Comparison of ENCODE assay signal across 24 cellular contexts in the genomic region with DNA sequence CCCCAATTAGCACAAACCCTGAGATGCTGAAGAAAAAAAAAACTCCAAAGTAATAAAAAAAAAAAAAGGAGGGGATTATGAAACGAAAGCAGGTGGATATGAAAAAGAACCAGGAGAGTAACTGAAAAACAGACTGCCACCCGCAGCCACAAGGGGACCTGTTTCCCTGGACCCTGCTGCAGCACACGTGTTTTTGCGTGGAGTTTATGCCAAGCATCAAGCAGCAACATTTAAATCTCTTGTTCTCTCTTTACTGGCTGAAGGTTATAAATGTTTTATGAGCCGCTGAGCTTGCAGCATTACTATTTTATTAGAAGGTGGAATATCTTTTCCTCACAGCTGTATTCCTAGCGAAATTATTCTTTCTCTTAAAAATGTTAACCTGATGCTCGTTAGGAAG.
A peak's percentile ranks its signal among the peaks of the same experiment; 100 is the strongest.
DNase-seq lines count a peak whose midpoint lies in the region; ATAC-seq and TF ChIP-seq lines count a peak whose summit lies in the region.
"Had no signal": no experiment of that assay in that cellular context is flagged by ENCODE, and none has a peak within 500 bp of the region (broad histone marks: within the 10 kb centered on the region; RNA-seq: fewer than 3 reads in every experiment).

No MANE protein-coding gene starts in this region.

- no peaks in the 10 kb centered on the region for H3K27me3 ChIP-seq in WERI-Rb-1 (ENCODE audit: insufficient read depth, low read depth, severe bottlenecking)
- H3K27me3 ChIP-seq: thyroid gland had no signal

- CTCF ChIA-PET in activated CD4-positive, alpha-beta memory T cell treated with anti-CD3 and anti-CD28 coated beads for 36 hours (lab: Charles Lee), result interaction anchor here (0.9 kb wide), 1 partner anchor 38 kb away, joined by 3 read pairs; no protein-coding TSS in a partner anchor

- no peaks in the 10 kb centered on the region for H3K36me3 ChIP-seq in WERI-Rb-1
- H3K36me3 ChIP-seq: thyroid gland had no signal

- H3K9me3 ChIP-seq in WERI-Rb-1 (ENCODE audit: severe bottlenecking), result no peaks in the 10 kb centered on the region
- H3K9me3 ChIP-seq: thyroid gland had no signal

- DNase-seq in NCI-H2171 treated with DMSO at 0.1 percent for 48 hours (lab: John Stamatoyannopoulos, UW) (peak; percentile 32), NCI-H2171 (lab: John Stamatoyannopoulos, UW) (no peak), LNCaP clone FGC (ENCODE audit: low read depth) (peak; percentile 46), WERI-Rb-1 (no peak), SKM-1 treated with dmso at 0.1 percent for 144 hours (lab: John Stamatoyannopoulos, UW; ENCODE audit: unreplicated experiment) (no peak)
- DNase-seq in activated CD4-positive, alpha-beta memory T cell treated with anti-CD3 and anti-CD28 coated beads for 36 hours, result no peak
- DNase-seq: activated CD4-positive, alpha-beta T cell treated with anti-CD3 and anti-CD28 coated beads, Interleukin-2, amount 10 ng/mL, durations not matched to agents 24 days and 14 days; activated CD8-positive, alpha-beta memory T cell treated with anti-CD3 and anti-CD28 coated beads, Interleukin-2, amount 10 ng/mL, durations not matched to agents 7 days and 5 days; anterior cingulate cortex; C1 segment of cervical spinal cord; H7; Kasumi-1; left colon; naive B cell; NCI-H1417; NCI-H69; stimulated activated CD4-positive, alpha-beta T cell treated with anti-CD3 and anti-CD28 coated beads, Interleukin-4, amount 100 ng/mL, for 4 hours; T-helper 1 cell; thyroid gland had no signal

- H3K27ac ChIP-seq in WERI-Rb-1, result no peak overlapping the region
- H3K27ac ChIP-seq: thyroid gland had no signal

- POLR2A ChIA-PET in activated CD4-positive, alpha-beta memory T cell treated with anti-CD3 and anti-CD28 coated beads for 36 hours (lab: Charles Lee), result no interaction called here

- no peak overlapping the region for H3K4me3 ChIP-seq in LNCaP clone FGC (ENCODE audit: low read depth, low read length)
- no peak overlapping the region for H3K4me3 ChIP-seq in WERI-Rb-1 (ENCODE audit: low read depth, low read length)
- H3K4me3 ChIP-seq: thyroid gland had no signal

- peaks cover 14% of the 10 kb centered on the region for H3K27me3 Mint-ChIP-seq in activated CD4-positive, alpha-beta memory T cell treated with anti-CD3 and anti-CD28 coated beads for 36 hours

- H3K27ac Mint-ChIP-seq in activated CD4-positive, alpha-beta memory T cell treated with anti-CD3 and anti-CD28 coated beads for 36 hours, result no peak overlapping the region
- H3K27ac Mint-ChIP-seq: activated CD4-positive, alpha-beta T cell treated with anti-CD3 and anti-CD28 coated beads, Interleukin-2, amount 10 ng/mL, durations not matched to agents 24 days and 14 days; activated CD8-positive, alpha-beta memory T cell treated with anti-CD3 and anti-CD28 coated beads, Interleukin-2, amount 10 ng/mL, durations not matched to agents 7 days and 5 days; activated naive CD4-positive, alpha-beta T cell treated with anti-CD3 and anti-CD28 coated beads, Interleukin-2, amount 50 U/mL, for 24 hours; memory B cell; naive B cell; stimulated activated naive CD8-positive, alpha-beta T cell treated with anti-CD3 and anti-CD28 coated beads, Interleukin-15, Interleukin-2, amounts not matched to agents 100 ng/mL and 50 ng/mL, for 24 hours had no signal

- no peak overlapping the region for H3K4me3 Mint-ChIP-seq in activated CD4-positive, alpha-beta memory T cell treated with anti-CD3 and anti-CD28 coated beads for 36 hours
- H3K4me3 Mint-ChIP-seq: activated CD4-positive, alpha-beta T cell treated with anti-CD3 and anti-CD28 coated beads, Interleukin-2, amount 10 ng/mL, durations not matched to agents 24 days and 14 days; activated CD8-positive, alpha-beta memory T cell treated with anti-CD3 and anti-CD28 coated beads, Interleukin-2, amount 10 ng/mL, durations not matched to agents 7 days and 5 days; activated naive CD4-positive, alpha-beta T cell treated with anti-CD3 and anti-CD28 coated beads, Interleukin-2, amount 50 U/mL, for 24 hours; memory B cell; naive B cell; stimulated activated naive CD8-positive, alpha-beta T cell treated with anti-CD3 and anti-CD28 coated beads, Interleukin-15, Interleukin-2, amounts not matched to agents 100 ng/mL and 50 ng/mL, for 24 hours had no signal

- TF ChIP-seq CTCF in LNCaP clone FGC (IDR thresholded peaks at IDR 0.05; ENCODE audit: control insufficient read depth, extremely low read depth, insufficient read depth), result peak; percentile 34
- TF ChIP-seq CTCF in WERI-Rb-1 (IDR thresholded peaks at IDR 0.05; ENCODE audit: low read depth, low read length), result peak; percentile 17; the same call in 1 of the 2 replicates

- no peaks in the 10 kb centered on the region for H3K36me3 Mint-ChIP-seq in activated CD4-positive, alpha-beta memory T cell treated with anti-CD3 and anti-CD28 coated beads for 36 hours
- H3K36me3 Mint-ChIP-seq: activated CD8-positive, alpha-beta memory T cell treated with anti-CD3 and anti-CD28 coated beads, Interleukin-2, amount 10 ng/mL, durations not matched to agents 7 days and 5 days; activated naive CD4-positive, alpha-beta T cell treated with anti-CD3 and anti-CD28 coated beads, Interleukin-2, amount 50 U/mL, for 24 hours; memory B cell; naive B cell had no signal

- no peaks in the 10 kb centered on the region for H3K4me1 Mint-ChIP-seq in activated CD4-positive, alpha-beta memory T cell treated with anti-CD3 and anti-CD28 coated beads for 36 hours (ENCODE audit: low read depth)
- H3K4me1 Mint-ChIP-seq: activated CD4-positive, alpha-beta T cell treated with anti-CD3 and anti-CD28 coated beads, Interleukin-2, amount 10 ng/mL, durations not matched to agents 24 days and 14 days; activated naive CD4-positive, alpha-beta T cell treated with anti-CD3 and anti-CD28 coated beads, Interleukin-2, amount 50 U/mL, for 24 hours had no signal

- intact Hi-C loops in activated CD4-positive, alpha-beta memory T cell treated with anti-CD3 and anti-CD28 coated beads for 36 hours (cut with micrococcal nuclease), result no loop called here

- no peaks in the 10 kb centered on the region for H3K9me3 Mint-ChIP-seq in activated CD4-positive, alpha-beta memory T cell treated with anti-CD3 and anti-CD28 coated beads for 36 hours
- H3K9me3 Mint-ChIP-seq: activated CD4-positive, alpha-beta T cell treated with anti-CD3 and anti-CD28 coated beads, Interleukin-2, amount 10 ng/mL, durations not matched to agents 24 days and 14 days; activated naive CD4-positive, alpha-beta T cell treated with anti-CD3 and anti-CD28 coated beads, Interleukin-2, amount 50 U/mL, for 24 hours; stimulated activated naive CD8-positive, alpha-beta T cell treated with anti-CD3 and anti-CD28 coated beads, Interleukin-15, Interleukin-2, amounts not matched to agents 100 ng/mL and 50 ng/mL, for 24 hours had no signal

- ATAC-seq in HG02884 (IDR thresholded peaks at IDR 0.05; ENCODE audit: unreplicated experiment) (no peak), HG03025 (IDR thresholded peaks at IDR 0.05; ENCODE audit: low FRiP score, unreplicated experiment) (no peak)
- ATAC-seq: activated CD8-positive, alpha-beta memory T cell treated with anti-CD3 and anti-CD28 coated beads, Interleukin-2, amount 10 ng/mL, durations not matched to agents 7 days and 5 days; left colon had no signal

Comparison
In these comparisons a context has a peak if more than half of its experiments do, and no peak if none do; other contexts are left out.
1. DNase-seq: peak in NCI-H2171 treated with DMSO at 0.1 percent for 48 hours (single experiment) and LNCaP clone FGC (single experiment); none in NCI-H2171 (single experiment), WERI-Rb-1 (single experiment), activated CD4-positive, alpha-beta memory T cell treated with anti-CD3 and anti-CD28 coated beads for 36 hours (single experiment) and SKM-1 treated with dmso at 0.1 percent for 144 hours (single experiment).